In genomic region chr18:61624631-61625030, GRCh38 we compare ENCODE assay signal across 8 cellular contexts.
DNase-seq lines count a peak whose midpoint lies in the region; ATAC-seq, FAIRE-seq and TF ChIP-seq lines count a peak whose summit lies in the region.
"Not testable (repeated sequence)": the region's sequence is repeated elsewhere in the genome, so short reads cannot be mapped to it uniquely, and the experiment has no call there.

No MANE protein-coding gene starts in this region.

- not testable (repeated sequence) for H3K9me3 ChIP-seq in IMR-90 (ENCODE audit: control insufficient read depth, insufficient read depth, low read length); astrocyte (ENCODE audit: insufficient read depth, low read depth, low read length); hepatocyte (ENCODE audit: low read depth)

- H3K36me3 Mint-ChIP-seq in astrocyte (ENCODE audit: low read depth, unreplicated experiment): not testable (repeated sequence)

- ATAC-seq in IMR-90 (ENCODE audit: low read depth): peak; percentile 44; the same call in 1 of the 2 replicates

- H4K5ac ChIP-seq in IMR-90 (ENCODE audit: low read depth, low read length): not testable (repeated sequence)

- not testable (repeated sequence) for TF ChIP-seq POLR2A in IMR-90 (IDR thresholded peaks at IDR 0.05; ENCODE audit: low read depth, low read length)

- H2BK15ac ChIP-seq in IMR-90 (ENCODE audit: low read depth, low read length): not testable (repeated sequence)

- H4K20me1 ChIP-seq in IMR-90 (ENCODE audit: insufficient read depth, low read length); astrocyte (ENCODE audit: insufficient read depth, low read length); hepatocyte (ENCODE audit: insufficient read depth, poor library complexity, severe bottlenecking): not testable (repeated sequence)

- H2AK9ac ChIP-seq in IMR-90 (replicated peaks; ENCODE audit: low read depth, low read length, poor library complexity): not testable (repeated sequence)

- 100% methylated on average over 2 of the region's 3 CpGs; no CpG with 5 or more reads in 1 of the 2 experiments for WGBS in IMR-90 (ENCODE audit: extremely low coverage in 2 of 2, insufficient read length in 1 of 2), 2 experiments
- 79% methylated on average over 3 of the region's 3 CpGs for WGBS in hepatocyte (ENCODE audit: low lambda C conversion rate, missing lambda C conversion rate)

- not testable (repeated sequence) for H3K9me1 ChIP-seq in IMR-90 (ENCODE audit: insufficient read depth, low read length)

- DNase-seq in A172 (ENCODE audit: low spot score) (peak; percentile 7), EH (ENCODE audit: low read depth) (peak; percentile 32), NCI-H226 (peak; percentile 9), RCC 7860 (ENCODE audit: low spot score) (peak; percentile 23), SW480 (ENCODE audit: low spot score) (peak; percentile 2)
- DNase-seq in IMR-90; astrocyte (ENCODE audit: low read depth); hepatocyte (ENCODE audit: low spot score): not testable (repeated sequence)

- not testable (repeated sequence) for H3K23ac ChIP-seq in IMR-90 (ENCODE audit: low read depth, low read length)

- H4K91ac ChIP-seq in IMR-90 (ENCODE audit: insufficient read depth, low read depth, low read length): not testable (repeated sequence)

- peak overlapping the region; percentile 20; the same call in 1 of the 2 replicates for H2BK120ac ChIP-seq in IMR-90 (ENCODE audit: low read depth, low read length)

- not testable (repeated sequence) for FAIRE-seq in RCC 7860 (lab: Jason Lieb, UNC); astrocyte (lab: Jason Lieb, UNC)

- H3K79me2 ChIP-seq in astrocyte (ENCODE audit: insufficient read depth, low read length); hepatocyte: not testable (repeated sequence)

- CTCF ChIA-PET in IMR-90 (lab: Yijun Ruan, JAX): interaction anchor here (0.7 kb wide), 1 partner anchor 17 kb away, joined by 5 read pairs; no protein-coding TSS in a partner anchor

- dilution Hi-C loops in IMR-90 (cut with HindIII; ENCODE audit: low sequenced_read_pairs, unreplicated experiment): not testable (repeated sequence)

- not testable (repeated sequence) for H2BK20ac ChIP-seq in IMR-90 (ENCODE audit: low read depth, low read length)

- not testable (repeated sequence) for H3K14ac ChIP-seq in IMR-90 (replicated peaks; ENCODE audit: low read depth, low read length)

- not testable (repeated sequence) for H3K4me2 ChIP-seq in IMR-90 (ENCODE audit: low read depth, low read length); astrocyte (ENCODE audit: low read length); hepatocyte

- POLR2A ChIA-PET in IMR-90 (lab: Charles Lee; ENCODE audit: unreplicated experiment): interaction anchor here (0.6 kb wide), 1 partner anchor 349 kb away, joined by 6 read pairs; no protein-coding TSS in a partner anchor

- in situ Hi-C loops in IMR-90 (cut with MboI; ENCODE audit: low sequenced_read_pairs): not testable (repeated sequence)

- not testable (repeated sequence) for BruUV-seq in IMR-90 (replicated peaks; lab: Mats Ljungman, UMichigan)

- H3K27ac Mint-ChIP-seq in astrocyte (ENCODE audit: unreplicated experiment): peak overlapping the region; percentile 77

- not testable (repeated sequence) for H4K8ac ChIP-seq in IMR-90 (ENCODE audit: low read depth in 2 of 2, low read length in 2 of 2)

- peaks cover 17% of the 10 kb centered on the region for H3K4me1 Mint-ChIP-seq in astrocyte (ENCODE audit: low read depth, unreplicated experiment)

- H3K4me1 ChIP-seq in IMR-90 (ENCODE audit: control insufficient read depth, insufficient read depth, low read length); astrocyte (ENCODE audit: insufficient read depth, low read length); hepatocyte (ENCODE audit: insufficient read depth): not testable (repeated sequence)

- H3K4me3 ChIP-seq in IMR-90 (ENCODE audit: insufficient read depth, low read depth, low read length); astrocyte (ENCODE audit: insufficient read depth, low read depth, low read length); hepatocyte: not testable (repeated sequence)

- not testable (repeated sequence) for H3K9ac ChIP-seq in IMR-90 (ENCODE audit: low read depth, low read length); astrocyte (ENCODE audit: low read length)

- not testable (repeated sequence) for H2AK5ac ChIP-seq in IMR-90 (ENCODE audit: low read depth, low read length)

- H2BK5ac ChIP-seq in IMR-90 (ENCODE audit: low read depth, low read length, poor library complexity, severe bottlenecking): not testable (repeated sequence)

- not testable (repeated sequence) for H3K4me3 Mint-ChIP-seq in astrocyte (ENCODE audit: unreplicated experiment)

- not testable (repeated sequence) for H3K27ac ChIP-seq in IMR-90 (ENCODE audit: insufficient read depth, low read length); astrocyte (ENCODE audit: low read depth, low read length)
- peak overlapping the region; percentile 57 for H3K27ac ChIP-seq in hepatocyte

- H3K36me3 ChIP-seq in IMR-90 (ENCODE audit: control insufficient read depth, insufficient read depth, low read length); astrocyte (ENCODE audit: insufficient read depth, low read length); hepatocyte (replicated peaks; ENCODE audit: insufficient read depth, low read depth): not testable (repeated sequence)

- not testable (repeated sequence) for H3K27me3 Mint-ChIP-seq in astrocyte (ENCODE audit: low read depth, unreplicated experiment)

- intact Hi-C loops in IMR-90 (cut with micrococcal nuclease): not testable (repeated sequence)

- H3K56ac ChIP-seq in IMR-90 (ENCODE audit: extremely low read depth, insufficient read depth, low read length): not testable (repeated sequence)

- not testable (repeated sequence) for H3K4ac ChIP-seq in IMR-90 (ENCODE audit: low read depth, low read length)

- peaks cover 12% of the 10 kb centered on the region for H3K9me3 Mint-ChIP-seq in astrocyte (ENCODE audit: unreplicated experiment)

- TF ChIP-seq RAD21 in IMR-90 (IDR thresholded peaks at IDR 0.05; ENCODE audit: low read length): not testable (repeated sequence)

- not testable (repeated sequence) for H3K9me2 ChIP-seq in hepatocyte (replicated peaks; ENCODE audit: insufficient read depth)

- not testable (repeated sequence) for TF ChIP-seq CTCF in IMR-90 (conservative IDR thresholded peaks at IDR 0.05; ENCODE audit: low read depth, low read length); astrocyte (IDR thresholded peaks at IDR 0.05; ENCODE audit: insufficient read depth, low read depth, low read length); hepatocyte (IDR thresholded peaks at IDR 0.05; ENCODE audit: poor library complexity)

- peak overlapping the region; percentile 47; the same call in 1 of the 2 replicates for H3K18ac ChIP-seq in IMR-90 (ENCODE audit: low read depth, low read length)

- H2AFZ ChIP-seq in IMR-90 (replicated peaks; ENCODE audit: low read length, poor library complexity); astrocyte (ENCODE audit: low read depth, low read length); hepatocyte: not testable (repeated sequence)

- H3K27me3 ChIP-seq in IMR-90 (ENCODE audit: control insufficient read depth, insufficient read depth, low read length); astrocyte (ENCODE audit: insufficient read depth, low read length); hepatocyte: not testable (repeated sequence)

- H3K79me1 ChIP-seq in IMR-90 (ENCODE audit: low read depth in 1 of 2, low read length in 2 of 2): not testable (repeated sequence)
